Comparison of ENCODE assay signal across 36 cellular contexts in genomic region chrX:34961662-34962061, GRCh38. TPM values are rescaled to one million over a fixed set of nuclear protein-coding genes. Genes with fewer than 3 reads are reported as not detected.
"Had no signal": no experiment of that assay in that cellular context is flagged by ENCODE, and none has a peak within 500 bp of the region (broad histone marks: within the 10 kb centered on the region; RNA-seq: fewer than 3 reads in every experiment).

No MANE protein-coding gene starts in this region.

- H3K9me3 ChIP-seq: adrenal gland, ascending aorta, breast epithelium, colonic mucosa, esophagus muscularis mucosa, gastroesophageal sphincter, heart right ventricle had no signal

- H3K27me3 ChIP-seq: ascending aorta, cardiac muscle cell, colonic mucosa, esophagus muscularis mucosa, foreskin keratinocyte, gastroesophageal sphincter, heart right ventricle had no signal

- H3K36me3 ChIP-seq: adrenal gland, ascending aorta, breast epithelium, cardiac muscle cell, colonic mucosa, esophagus muscularis mucosa, gastroesophageal sphincter, heart right ventricle had no signal

- ATAC-seq: activated CD4-positive, alpha-beta T cell treated with anti-CD3 and anti-CD28 coated beads for 36 hours; activated CD8-positive, alpha-beta memory T cell treated with anti-CD3 and anti-CD28 coated beads, Interleukin-2, amount 10 ng/mL, durations not matched to agents 7 days and 5 days; activated CD8-positive, alpha-beta T cell treated with anti-CD3 and anti-CD28 coated beads, Interleukin-2, amount 10 ng/mL, durations not matched to agents 7 days and 5 days; activated naive CD8-positive, alpha-beta T cell treated with anti-CD3 and anti-CD28 coated beads, Interleukin-2, amount 50 U/mL, for 24 hours; foreskin keratinocyte; gastroesophageal sphincter; heart right ventricle had no signal

- DNase-seq: activated CD4-positive, alpha-beta memory T cell treated with anti-CD3 and anti-CD28 coated beads for 36 hours; activated CD4-positive, alpha-beta T cell treated with anti-CD3 and anti-CD28 coated beads for 36 hours; activated CD4-positive, alpha-beta T cell treated with anti-CD3 and anti-CD28 coated beads, Interleukin-2, amount 10 ng/mL, durations not matched to agents 24 days and 14 days; activated CD4-positive, CD25-positive, alpha-beta regulatory T cell; activated CD4-positive, CD25-positive, alpha-beta regulatory T cell treated with anti-CD3 and anti-CD28 coated beads, Interleukin-2, amount 50 U/mL, for 72 hours; activated CD8-positive, alpha-beta memory T cell treated with anti-CD3 and anti-CD28 coated beads, Interleukin-2, amount 10 ng/mL, durations not matched to agents 7 days and 5 days; activated CD8-positive, alpha-beta memory T cell treated with anti-CD3 and anti-CD28 coated beads, Interleukin-2, amount 50 U/mL, for 4 hours; activated CD8-positive, alpha-beta T cell treated with anti-CD3 and anti-CD28 coated beads, Interleukin-2, amount 10 ng/mL, durations not matched to agents 7 days and 5 days; activated effector memory CD4-positive, alpha-beta T cell treated with anti-CD3 and anti-CD28 coated beads, Interleukin-2, amount 50 U/mL, for 16 hours; activated naive CD4-positive, alpha-beta T cell treated with anti-CD3 and anti-CD28 coated beads for 36 hours; activated naive CD8-positive, alpha-beta T cell treated with anti-CD3 and anti-CD28 coated beads for 36 hours; activated naive CD8-positive, alpha-beta T cell treated with anti-CD3 and anti-CD28 coated beads, Interleukin-2, amount 50 U/mL, for 24 hours; activated T-cell treated with anti-CD3 and anti-CD28 coated beads, Interleukin-2, amount 50 U/mL, for 1 hour; activated T-cell treated with anti-CD3 and anti-CD28 coated beads, Interleukin-2, amount 50 U/mL, for 48 hours; adrenal gland; amygdala; central memory CD4-positive, alpha-beta T cell; cerebellar nuclear complex; colonic mucosa; effector CD8-positive, alpha-beta T cell; endodermal cell; erythroblast; foreskin keratinocyte; heart right ventricle; T-helper 2 cell had no signal

- H3K27ac ChIP-seq: adrenal gland, breast epithelium, cardiac muscle cell, colonic mucosa, esophagus muscularis mucosa, foreskin keratinocyte, gastroesophageal sphincter, heart right ventricle had no signal

- H3K4me3 ChIP-seq: adrenal gland, ascending aorta, breast epithelium, cardiac muscle cell, colonic mucosa, esophagus muscularis mucosa, gastroesophageal sphincter, heart right ventricle had no signal

- H3K4me1 ChIP-seq: adrenal gland, breast epithelium, colonic mucosa, esophagus muscularis mucosa, gastroesophageal sphincter, heart right ventricle had no signal

RNA-seq across cellular contexts. Expression of gene FAM47B, which starts 19.1 kb away (rescaled TPM):
- total RNA-seq: activated CD4-positive, alpha-beta memory T cell treated with anti-CD3 and anti-CD28 coated beads for 36 hours; activated CD4-positive, alpha-beta T cell treated with anti-CD3 and anti-CD28 coated beads for 36 hours; activated CD4-positive, alpha-beta T cell treated with anti-CD3 and anti-CD28 coated beads, Interleukin-2, amount 10 ng/mL, durations not matched to agents 24 days and 14 days; activated CD8-positive, alpha-beta memory T cell treated with anti-CD3 and anti-CD28 coated beads for 36 hours; activated CD8-positive, alpha-beta memory T cell treated with anti-CD3 and anti-CD28 coated beads, Interleukin-2, amount 10 ng/mL, durations not matched to agents 7 days and 5 days; activated CD8-positive, alpha-beta T cell treated with anti-CD3 and anti-CD28 coated beads, Interleukin-2, amount 10 ng/mL, durations not matched to agents 7 days and 5 days; activated naive CD4-positive, alpha-beta T cell treated with anti-CD3 and anti-CD28 coated beads for 36 hours; activated naive CD8-positive, alpha-beta T cell treated with anti-CD3 and anti-CD28 coated beads for 36 hours; activated T-helper 1 cell treated with anti-CD3 and anti-CD28 coated beads, Interleukin-12 subunit alpha, Interleukin-12 subunit beta, Interleukin-2, Interleukin-4 antibody, amounts not matched to agents 30 ng/mL and 10 ng/mL and 1 ng/mL, durations not matched to agents 14 hours and 24 hours and 36 hours; activated T-helper 2 cell treated with anti-CD3 and anti-CD28 coated beads, Interferon-gamma antibody, Interleukin-2, Interleukin-4, amounts not matched to agents 10 μg/mL and 5 μg/mL and 100 μg/mL, durations not matched to agents 14 hours and 24 hours and 36 hours; adrenal gland; ascending aorta; breast epithelium; cardiac muscle cell; colonic mucosa; dermis microvascular lymphatic vessel endothelial cell; endodermal cell; esophagus muscularis mucosa; foreskin keratinocyte; gastroesophageal sphincter; glomerular endothelial cell; heart right ventricle; T-helper 1 cell treated with Interleukin-12 subunit alpha and Interleukin-12 subunit beta and Interleukin-4 antibody, amounts not matched to agents 30 ng/mL and 1 ng/mL, for 36 hours had no signal
- polyA plus RNA-seq: adrenal gland, cardiac muscle cell, foreskin keratinocyte, heart right ventricle had no signal
